In genomic region chr2:69768789-69769188, GRCh38 we compare ENCODE assay signal across 20 cellular contexts. TPM values are rescaled to one million over a fixed set of nuclear protein-coding genes. Genes with fewer than 3 reads are reported as not detected.
A peak's percentile ranks its signal among the peaks of the same experiment; 100 is the strongest.
DNase-seq lines count a peak whose midpoint lies in the region; ATAC-seq and TF ChIP-seq lines count a peak whose summit lies in the region.
"Had no signal": no experiment of that assay in that cellular context is flagged by ENCODE, and none has a peak within 500 bp of the region (broad histone marks: within the 10 kb centered on the region; RNA-seq: fewer than 3 reads in every experiment).

No MANE protein-coding gene starts in this region.

- no peak for ATAC-seq in activated naive CD8-positive, alpha-beta T cell treated with anti-CD3 and anti-CD28 coated beads, Interleukin-2, amount 50 U/mL, for 24 hours
- ATAC-seq in HG02610 (IDR thresholded peaks at IDR 0.05; ENCODE audit: unreplicated experiment) (no peak), Right ventricle myocardium superior (ENCODE audit: poor library complexity) (no peak)
- ATAC-seq in activated CD8-positive, alpha-beta T cell treated with anti-CD3 and anti-CD28 coated beads for 36 hours: no peak
- ATAC-seq: stimulated activated naive CD8-positive, alpha-beta T cell treated with anti-CD3 and anti-CD28 coated beads, Interleukin-15, amount 100 ng/mL, for 72 hours; upper lobe of right lung had no signal

- POLR2A ChIA-PET in activated CD8-positive, alpha-beta T cell treated with anti-CD3 and anti-CD28 coated beads for 36 hours (lab: Charles Lee): interaction anchor here (0.8 kb wide), 1 partner anchor 27 kb away, joined by 4 read pairs; the partner anchor contains the start of gene ANXA4

- H3K9me3 Mint-ChIP-seq in activated naive CD8-positive, alpha-beta T cell treated with anti-CD3 and anti-CD28 coated beads, Interleukin-2, amount 50 U/mL, for 24 hours: no peaks in the 10 kb centered on the region
- H3K9me3 Mint-ChIP-seq in activated naive CD8-positive, alpha-beta T cell treated with anti-CD3 and anti-CD28 coated beads for 36 hours: no peaks in the 10 kb centered on the region
- H3K9me3 Mint-ChIP-seq in activated CD8-positive, alpha-beta T cell treated with anti-CD3 and anti-CD28 coated beads for 36 hours: no peaks in the 10 kb centered on the region
- H3K9me3 Mint-ChIP-seq: endodermal cell; stimulated activated naive CD8-positive, alpha-beta T cell treated with anti-CD3 and anti-CD28 coated beads, Interleukin-15, amount 100 ng/mL, for 72 hours; T-helper 1 cell treated with Interleukin-12 subunit alpha and Interleukin-12 subunit beta and Interleukin-4 antibody, amounts not matched to agents 30 μg/mL and 1 μg/mL, for 36 hours had no signal

- peaks cover 73% of the 10 kb centered on the region for H3K4me1 ChIP-seq in hepatocyte (ENCODE audit: insufficient read depth)
- H3K4me1 ChIP-seq in parathyroid adenoma: peaks cover 27% of the 10 kb centered on the region
- H3K4me1 ChIP-seq in vagina: peaks cover 94% of the 10 kb centered on the region

- 90% methylated on average over 2 of the region's 2 CpGs for WGBS in hepatocyte (ENCODE audit: low lambda C conversion rate, missing lambda C conversion rate)

- no peak overlapping the region for H3K9ac ChIP-seq in parathyroid adenoma

- H3K27ac Mint-ChIP-seq in activated naive CD8-positive, alpha-beta T cell treated with anti-CD3 and anti-CD28 coated beads, Interleukin-2, amount 50 U/mL, for 24 hours: peak overlapping the region; percentile 61
- no peak overlapping the region for H3K27ac Mint-ChIP-seq in activated naive CD8-positive, alpha-beta T cell treated with anti-CD3 and anti-CD28 coated beads for 36 hours
- H3K27ac Mint-ChIP-seq in activated CD8-positive, alpha-beta T cell treated with anti-CD3 and anti-CD28 coated beads for 36 hours: no peak overlapping the region

- no peaks in the 10 kb centered on the region for H3K36me3 ChIP-seq in hepatocyte (replicated peaks; ENCODE audit: insufficient read depth, low read depth)
- no peaks in the 10 kb centered on the region for H3K36me3 ChIP-seq in parathyroid adenoma (ENCODE audit: control insufficient read depth, insufficient read depth, low read length)
- H3K36me3 ChIP-seq in vagina: no peaks in the 10 kb centered on the region
- H3K36me3 ChIP-seq: left ventricle myocardium inferior, spleen, upper lobe of right lung had no signal

- intact Hi-C loops in vagina (cut with DNase I) (no loop called here), Right ventricle myocardium superior (cut with DNase I) (no loop called here)
- intact Hi-C loops in activated CD8-positive, alpha-beta T cell treated with anti-CD3 and anti-CD28 coated beads for 36 hours (cut with micrococcal nuclease): no loop called here

- H3K79me2 ChIP-seq in hepatocyte (peaks cover 66% of the 10 kb centered on the region), parathyroid adenoma (peaks cover 11% of the 10 kb centered on the region)

- H3K27me3 Mint-ChIP-seq in activated naive CD8-positive, alpha-beta T cell treated with anti-CD3 and anti-CD28 coated beads, Interleukin-2, amount 50 U/mL, for 24 hours: no peaks in the 10 kb centered on the region
- no peaks in the 10 kb centered on the region for H3K27me3 Mint-ChIP-seq in activated naive CD8-positive, alpha-beta T cell treated with anti-CD3 and anti-CD28 coated beads for 36 hours
- H3K27me3 Mint-ChIP-seq in activated CD8-positive, alpha-beta T cell treated with anti-CD3 and anti-CD28 coated beads for 36 hours: no peaks in the 10 kb centered on the region
- H3K27me3 Mint-ChIP-seq: stimulated activated naive CD8-positive, alpha-beta T cell treated with anti-CD3 and anti-CD28 coated beads, Interleukin-15, amount 100 ng/mL, for 72 hours had no signal

- H3K27me3 ChIP-seq in hepatocyte (no peaks in the 10 kb centered on the region), parathyroid adenoma (ENCODE audit: control insufficient read depth, insufficient read depth, low read length) (no peaks in the 10 kb centered on the region), vagina (no peaks in the 10 kb centered on the region)
- H3K27me3 ChIP-seq: spleen, upper lobe of right lung had no signal

- CTCF ChIA-PET in activated CD8-positive, alpha-beta T cell treated with anti-CD3 and anti-CD28 coated beads for 36 hours (lab: Charles Lee): interaction anchor here (0.6 to 2.8 kb wide), 3 partner anchors 26 to 47 kb away, joined by 4 to 10 read pairs (median 9); no protein-coding TSS in a partner anchor

- H3K9me2 ChIP-seq in hepatocyte (replicated peaks; ENCODE audit: insufficient read depth): no peaks in the 10 kb centered on the region

- H3K4me2 ChIP-seq in hepatocyte (no peak overlapping the region), parathyroid adenoma (ENCODE audit: low read length) (peak overlapping the region; percentile 25)

- H3K27ac ChIP-seq in hepatocyte (peak overlapping the region; percentile 87), parathyroid adenoma (no peak overlapping the region), vagina (peak overlapping the region; percentile 91)
- H3K27ac ChIP-seq: left ventricle myocardium inferior had no signal

- H3K9me3 ChIP-seq in hepatocyte (ENCODE audit: low read depth) (no peaks in the 10 kb centered on the region), parathyroid adenoma (ENCODE audit: control insufficient read depth, low read length) (no peaks in the 10 kb centered on the region), vagina (no peaks in the 10 kb centered on the region)
- H3K9me3 ChIP-seq: left ventricle myocardium inferior, spleen, upper lobe of right lung had no signal

- H4K20me1 ChIP-seq in hepatocyte (ENCODE audit: insufficient read depth, poor library complexity, severe bottlenecking): no peaks in the 10 kb centered on the region

- no peak overlapping the region for H3K4me3 Mint-ChIP-seq in activated naive CD8-positive, alpha-beta T cell treated with anti-CD3 and anti-CD28 coated beads, Interleukin-2, amount 50 U/mL, for 24 hours
- H3K4me3 Mint-ChIP-seq in activated naive CD8-positive, alpha-beta T cell treated with anti-CD3 and anti-CD28 coated beads for 36 hours: no peak overlapping the region
- H3K4me3 Mint-ChIP-seq in activated CD8-positive, alpha-beta T cell treated with anti-CD3 and anti-CD28 coated beads for 36 hours: no peak overlapping the region
- H3K4me3 Mint-ChIP-seq: endodermal cell; T-helper 1 cell treated with Interleukin-12 subunit alpha and Interleukin-12 subunit beta and Interleukin-4 antibody, amounts not matched to agents 30 μg/mL and 1 μg/mL, for 36 hours had no signal

- H3K4me3 ChIP-seq in hepatocyte: no peak overlapping the region
- no peak overlapping the region for H3K4me3 ChIP-seq in parathyroid adenoma (ENCODE audit: low read depth, low read length)
- H3K4me3 ChIP-seq in vagina: no peak overlapping the region
- H3K4me3 ChIP-seq: left ventricle myocardium inferior, spleen, upper lobe of right lung had no signal

- no peak for DNase-seq in activated naive CD8-positive, alpha-beta T cell treated with anti-CD3 and anti-CD28 coated beads, Interleukin-2, amount 50 U/mL, for 24 hours
- no peak for DNase-seq in activated naive CD8-positive, alpha-beta T cell treated with anti-CD3 and anti-CD28 coated beads for 36 hours
- no peak for DNase-seq in hepatocyte (ENCODE audit: low spot score)
- no peak for DNase-seq in vagina (ENCODE audit: extremely low spot score in 2 of 2)
- DNase-seq in Right ventricle myocardium superior: no peak
- no peak for DNase-seq in activated CD8-positive, alpha-beta T cell treated with anti-CD3 and anti-CD28 coated beads for 36 hours
- DNase-seq: activated CD4-positive, alpha-beta T cell treated with anti-CD3 and anti-CD28 coated beads for 4 hours; endodermal cell; GOT3; left ventricle myocardium inferior; midbrain; NCI-H1105; NCI-H2081 treated with DMSO at 0.1 percent for 48 hours; spleen; stimulated activated CD4-positive, alpha-beta T cell treated with anti-CD3 and anti-CD28 coated beads, Interleukin-4, amount 100 ng/mL, for 4 hours; stimulated activated naive CD8-positive, alpha-beta T cell treated with anti-CD3 and anti-CD28 coated beads, Interleukin-15, amount 100 ng/mL, for 72 hours; upper lobe of right lung had no signal

- TF ChIP-seq CTCF in hepatocyte (IDR thresholded peaks at IDR 0.05; ENCODE audit: poor library complexity) (no peak), parathyroid adenoma (IDR thresholded peaks at IDR 0.05) (no peak), vagina (IDR thresholded peaks at IDR 0.05) (no peak)
- no peak for TF ChIP-seq CTCF in activated CD8-positive, alpha-beta T cell treated with anti-CD3 and anti-CD28 coated beads for 36 hours (IDR thresholded peaks at IDR 0.05)

- H2AFZ ChIP-seq in hepatocyte (no peak overlapping the region), parathyroid adenoma (no peak overlapping the region)

- no peaks in the 10 kb centered on the region for H3K36me3 Mint-ChIP-seq in activated naive CD8-positive, alpha-beta T cell treated with anti-CD3 and anti-CD28 coated beads, Interleukin-2, amount 50 U/mL, for 24 hours (ENCODE audit: low read depth)
- H3K36me3 Mint-ChIP-seq in activated naive CD8-positive, alpha-beta T cell treated with anti-CD3 and anti-CD28 coated beads for 36 hours: no peaks in the 10 kb centered on the region
- H3K36me3 Mint-ChIP-seq in activated CD8-positive, alpha-beta T cell treated with anti-CD3 and anti-CD28 coated beads for 36 hours (ENCODE audit: low read depth): no peaks in the 10 kb centered on the region

- TF ChIP-seq POLR2A in vagina (IDR thresholded peaks at IDR 0.05): no peak

- H3K4me1 Mint-ChIP-seq in activated naive CD8-positive, alpha-beta T cell treated with anti-CD3 and anti-CD28 coated beads, Interleukin-2, amount 50 U/mL, for 24 hours: peaks cover 76% of the 10 kb centered on the region
- H3K4me1 Mint-ChIP-seq in activated naive CD8-positive, alpha-beta T cell treated with anti-CD3 and anti-CD28 coated beads for 36 hours: peaks cover 47% of the 10 kb centered on the region
- H3K4me1 Mint-ChIP-seq in activated CD8-positive, alpha-beta T cell treated with anti-CD3 and anti-CD28 coated beads for 36 hours (ENCODE audit: low read depth): peaks cover 60% of the 10 kb centered on the region

RNA-seq across cellular contexts. Expression of gene ANXA4, which starts 26.9 kb away (rescaled TPM):
- total RNA-seq in activated naive CD8-positive, alpha-beta T cell treated with anti-CD3 and anti-CD28 coated beads for 36 hours: 10 to 100 TPM; 15.2 to 15.6 TPM
- 98.8 and 107 TPM in 2 replicates for total RNA-seq in hepatocyte
- 191 and 231 TPM in 2 replicates for polyA plus RNA-seq in hepatocyte
- total RNA-seq in vagina: 63.6 TPM
- total RNA-seq in Right ventricle myocardium superior: 22.5 TPM
- 10 to 100 TPM; 14.6 to 17.5 TPM for total RNA-seq in activated CD8-positive, alpha-beta T cell treated with anti-CD3 and anti-CD28 coated beads for 36 hours
